In the genomic region with DNA sequence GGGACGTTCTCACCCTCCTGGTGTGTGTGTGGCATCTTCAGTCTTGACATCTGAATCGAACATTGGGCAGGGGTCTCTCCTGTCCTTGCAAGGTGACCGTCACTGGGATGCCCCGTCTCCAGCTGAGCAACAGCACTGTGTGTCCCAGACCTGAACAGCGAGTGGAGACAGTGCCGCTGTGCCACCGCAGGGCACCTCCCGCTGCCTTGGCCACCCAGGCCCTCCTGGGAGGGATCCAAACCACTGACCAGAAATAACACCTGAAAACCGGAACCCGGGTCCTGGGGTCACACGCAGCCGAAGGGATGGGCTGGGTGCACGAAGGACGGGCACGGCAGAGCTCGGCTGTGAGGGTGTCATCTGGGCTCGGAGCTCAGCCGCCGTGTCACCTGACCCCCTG, we compare ENCODE assay signal across 14 cellular contexts.
A peak's percentile ranks its signal among the peaks of the same experiment; 100 is the strongest.
DNase-seq lines count a peak whose midpoint lies in the region; ATAC-seq and TF ChIP-seq lines count a peak whose summit lies in the region.
"Had no signal": no experiment of that assay in that cellular context is flagged by ENCODE, and none has a peak within 500 bp of the region (broad histone marks: within the 10 kb centered on the region; RNA-seq: fewer than 3 reads in every experiment).

No MANE protein-coding gene starts in this region.

- H2AFZ ChIP-seq in mesenchymal stem cell (ENCODE audit: low read depth, low read length), result no peak overlapping the region

- H3K4me1 Mint-ChIP-seq in activated naive CD8-positive, alpha-beta T cell (ENCODE audit: low read depth), result peaks cover 20% of the 10 kb centered on the region
- peaks cover 11% of the 10 kb centered on the region for H3K4me1 Mint-ChIP-seq in activated naive CD8-positive, alpha-beta T cell treated with anti-CD3 and anti-CD28 coated beads for 36 hours
- H3K4me1 Mint-ChIP-seq in chondrocyte (ENCODE audit: low read depth), result no peaks in the 10 kb centered on the region

- no peak overlapping the region for H4K91ac ChIP-seq in mesenchymal stem cell (ENCODE audit: low read length)

- H3K14ac ChIP-seq in mesenchymal stem cell (ENCODE audit: low read length in 2 of 2), result no peak overlapping the region

- H3K4me3 ChIP-seq in RWPE2 (ENCODE audit: severe bottlenecking) (no peak overlapping the region), mesenchymal stem cell (ENCODE audit: insufficient read depth in 1 of 2, low read depth in 1 of 2, low read length in 2 of 2) (no peak overlapping the region)
- H3K4me3 ChIP-seq: thyroid gland had no signal

- H3K4me3 Mint-ChIP-seq in activated naive CD8-positive, alpha-beta T cell, result peak overlapping the region; percentile 51
- H3K4me3 Mint-ChIP-seq in activated naive CD8-positive, alpha-beta T cell treated with anti-CD3 and anti-CD28 coated beads for 36 hours, result no peak overlapping the region
- H3K4me3 Mint-ChIP-seq in chondrocyte (ENCODE audit: unreplicated experiment), result no peak overlapping the region

- H3K9ac ChIP-seq in mesenchymal stem cell (ENCODE audit: low read length), result no peak overlapping the region
- H3K9ac ChIP-seq: KMS-11 had no signal

- no peak for DNase-seq in activated naive CD8-positive, alpha-beta T cell treated with anti-CD3 and anti-CD28 coated beads for 36 hours
- peak; percentile 42 for DNase-seq in RWPE2 (ENCODE audit: low spot score)
- peak; percentile 82 for DNase-seq in chondrocyte (ENCODE audit: low spot score)
- DNase-seq in T1000 (lab: John Stamatoyannopoulos, UW), result no peak
- no peak for DNase-seq in mesenchymal stem cell
- DNase-seq: NCI-H226 had no signal

- no peak for TF ChIP-seq CTCF in RWPE2 (IDR thresholded peaks at IDR 0.05; ENCODE audit: poor library complexity, severe bottlenecking)
- no peak for TF ChIP-seq CTCF in chondrocyte (IDR thresholded peaks at IDR 0.05)

- no peak overlapping the region for H4K8ac ChIP-seq in mesenchymal stem cell (ENCODE audit: low read length)

- H3K9me3 Mint-ChIP-seq in activated naive CD8-positive, alpha-beta T cell (ENCODE audit: low read depth), result no peaks in the 10 kb centered on the region
- no peaks in the 10 kb centered on the region for H3K9me3 Mint-ChIP-seq in activated naive CD8-positive, alpha-beta T cell treated with anti-CD3 and anti-CD28 coated beads for 36 hours
- H3K9me3 Mint-ChIP-seq in chondrocyte (ENCODE audit: low read depth), result no peaks in the 10 kb centered on the region
- H3K9me3 Mint-ChIP-seq: activated T-cell treated with anti-CD3 and anti-CD28 coated beads, Interleukin-2, amount 50 U/mL, for 24 hours had no signal

- no peak overlapping the region for H2BK5ac ChIP-seq in mesenchymal stem cell (ENCODE audit: low read depth, low read length, poor library complexity, severe bottlenecking)

- H3K27ac ChIP-seq in RWPE2 (ENCODE audit: poor library complexity, severe bottlenecking) (no peak overlapping the region), mesenchymal stem cell (ENCODE audit: low read length, poor library complexity, severe bottlenecking) (no peak overlapping the region)
- H3K27ac ChIP-seq: dorsolateral prefrontal cortex, KMS-11, left ventricle myocardium inferior, stomach, thyroid gland had no signal

- no peak overlapping the region for H3K4ac ChIP-seq in mesenchymal stem cell (ENCODE audit: low read depth in 1 of 2, low read length in 2 of 2)

- WGBS in mesenchymal stem cell, result 89% methylated on average over 19 of the region's 19 CpGs

- no peak overlapping the region for H3K27ac Mint-ChIP-seq in activated naive CD8-positive, alpha-beta T cell
- H3K27ac Mint-ChIP-seq in activated naive CD8-positive, alpha-beta T cell treated with anti-CD3 and anti-CD28 coated beads for 36 hours, result no peak overlapping the region
- no peak overlapping the region for H3K27ac Mint-ChIP-seq in chondrocyte (ENCODE audit: unreplicated experiment)
- H3K27ac Mint-ChIP-seq: activated T-cell treated with anti-CD3 and anti-CD28 coated beads, Interleukin-2, amount 50 U/mL, for 24 hours had no signal

- H2BK120ac ChIP-seq in mesenchymal stem cell (ENCODE audit: low read depth, low read length), result no peak overlapping the region

- no peak for ATAC-seq in RWPE2 (ENCODE audit: low read depth)
- ATAC-seq in esophagus mucosa, result no peak

- H3K27me3 ChIP-seq in RWPE2 (ENCODE audit: insufficient read depth, poor library complexity, severe bottlenecking) (peaks cover 27% of the 10 kb centered on the region), mesenchymal stem cell (ENCODE audit: control insufficient read depth in 1 of 2, insufficient read depth in 1 of 2, low read length in 2 of 2) (peaks cover 41 to 56% of the 10 kb centered on the region in 2 experiments)

- H3K4me2 ChIP-seq in mesenchymal stem cell (ENCODE audit: low read length, poor library complexity, severe bottlenecking), result no peak overlapping the region
- H3K4me2 ChIP-seq: KMS-11 had no signal

- H3K18ac ChIP-seq in mesenchymal stem cell (ENCODE audit: low read depth in 1 of 2, low read length in 2 of 2), result no peak overlapping the region

- H2AK5ac ChIP-seq in mesenchymal stem cell (ENCODE audit: low read length, severe bottlenecking), result no peak overlapping the region

- H3K36me3 ChIP-seq in RWPE2 (ENCODE audit: low read depth) (no peaks in the 10 kb centered on the region), mesenchymal stem cell (ENCODE audit: control insufficient read depth in 1 of 2, insufficient read depth in 2 of 2, low read depth in 1 of 2, low read length in 2 of 2) (no peaks in the 10 kb centered on the region)
- H3K36me3 ChIP-seq: left ventricle myocardium inferior, stomach, thyroid gland had no signal

- H2BK12ac ChIP-seq in mesenchymal stem cell (ENCODE audit: low read length in 2 of 2), result no peak overlapping the region

- no peaks in the 10 kb centered on the region for H3K9me3 ChIP-seq in RWPE2 (ENCODE audit: severe bottlenecking)
- H3K9me3 ChIP-seq in mesenchymal stem cell (ENCODE audit: control insufficient read depth, low read length), result no peaks in the 10 kb centered on the region
- H3K9me3 ChIP-seq: left ventricle myocardium inferior, stomach, thyroid gland had no signal

- H3K36me3 Mint-ChIP-seq in activated naive CD8-positive, alpha-beta T cell, result no peaks in the 10 kb centered on the region
- H3K36me3 Mint-ChIP-seq in activated naive CD8-positive, alpha-beta T cell treated with anti-CD3 and anti-CD28 coated beads for 36 hours, result no peaks in the 10 kb centered on the region
- H3K36me3 Mint-ChIP-seq in chondrocyte (ENCODE audit: low read depth), result no peaks in the 10 kb centered on the region

- H2BK15ac ChIP-seq in mesenchymal stem cell (ENCODE audit: low read depth, poor library complexity, severe bottlenecking), result no peak overlapping the region

- H3K79me1 ChIP-seq in mesenchymal stem cell (replicated peaks; ENCODE audit: low read length, poor library complexity, severe bottlenecking), result no peaks in the 10 kb centered on the region

- no peak overlapping the region for H3K23ac ChIP-seq in mesenchymal stem cell (ENCODE audit: low read length in 2 of 2)

- H3K27me3 Mint-ChIP-seq in activated naive CD8-positive, alpha-beta T cell, result peaks cover 9% of the 10 kb centered on the region
- peaks cover 29% of the 10 kb centered on the region for H3K27me3 Mint-ChIP-seq in activated naive CD8-positive, alpha-beta T cell treated with anti-CD3 and anti-CD28 coated beads for 36 hours
- H3K27me3 Mint-ChIP-seq in chondrocyte (ENCODE audit: low read depth), result peaks cover 65% of the 10 kb centered on the region

- no peaks in the 10 kb centered on the region for H3K4me1 ChIP-seq in RWPE2 (ENCODE audit: insufficient read depth, poor library complexity, severe bottlenecking)
- peaks cover 3% of the 10 kb centered on the region for H3K4me1 ChIP-seq in mesenchymal stem cell (ENCODE audit: control insufficient read depth, insufficient read depth, low read depth, low read length)
- H3K4me1 ChIP-seq: thyroid gland had no signal

Comparison
In these comparisons a context has a peak if more than half of its experiments do, and no peak if none do; other contexts are left out.
1. DNase-seq: peak in RWPE2 (single experiment) and chondrocyte (single experiment); none in activated naive CD8-positive, alpha-beta T cell treated with anti-CD3 and anti-CD28 coated beads for 36 hours (single experiment), T1000 (single experiment) and mesenchymal stem cell (single experiment).